Comparison of ENCODE assay signal across 1 cellular context in the genomic region with DNA sequence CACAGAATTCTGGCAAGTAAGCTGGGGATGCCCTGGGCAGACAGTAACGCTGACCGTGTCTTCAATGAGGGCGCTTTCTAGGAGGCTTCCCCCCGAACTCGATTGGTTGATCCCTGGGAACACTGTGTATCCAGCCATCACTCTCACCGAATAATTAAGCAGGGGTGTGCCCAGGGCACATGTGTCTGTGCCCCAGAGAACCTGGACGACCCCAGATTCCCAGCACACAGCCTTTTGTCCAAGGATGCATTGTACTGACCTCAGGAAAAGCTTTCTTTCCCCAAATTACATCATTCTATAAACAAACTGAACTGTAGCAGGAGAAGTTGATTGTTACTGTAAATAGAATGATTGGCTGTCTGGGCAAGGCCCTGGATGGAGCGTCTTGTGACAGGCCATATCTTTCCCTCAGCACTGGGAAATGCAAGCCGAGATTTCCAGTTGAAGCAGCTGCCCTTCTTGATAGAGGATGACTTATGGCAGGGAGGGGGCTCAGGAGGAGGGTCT.
TF ChIP-seq lines count a peak whose summit lies in the region.

No MANE protein-coding gene starts in this region.

TF ChIP-seq in K562, 482 proteins besides CTCF, POLR2A, EP300 and RAD21 (continued from another document):
- TF ChIP-seq, protein P1, sequence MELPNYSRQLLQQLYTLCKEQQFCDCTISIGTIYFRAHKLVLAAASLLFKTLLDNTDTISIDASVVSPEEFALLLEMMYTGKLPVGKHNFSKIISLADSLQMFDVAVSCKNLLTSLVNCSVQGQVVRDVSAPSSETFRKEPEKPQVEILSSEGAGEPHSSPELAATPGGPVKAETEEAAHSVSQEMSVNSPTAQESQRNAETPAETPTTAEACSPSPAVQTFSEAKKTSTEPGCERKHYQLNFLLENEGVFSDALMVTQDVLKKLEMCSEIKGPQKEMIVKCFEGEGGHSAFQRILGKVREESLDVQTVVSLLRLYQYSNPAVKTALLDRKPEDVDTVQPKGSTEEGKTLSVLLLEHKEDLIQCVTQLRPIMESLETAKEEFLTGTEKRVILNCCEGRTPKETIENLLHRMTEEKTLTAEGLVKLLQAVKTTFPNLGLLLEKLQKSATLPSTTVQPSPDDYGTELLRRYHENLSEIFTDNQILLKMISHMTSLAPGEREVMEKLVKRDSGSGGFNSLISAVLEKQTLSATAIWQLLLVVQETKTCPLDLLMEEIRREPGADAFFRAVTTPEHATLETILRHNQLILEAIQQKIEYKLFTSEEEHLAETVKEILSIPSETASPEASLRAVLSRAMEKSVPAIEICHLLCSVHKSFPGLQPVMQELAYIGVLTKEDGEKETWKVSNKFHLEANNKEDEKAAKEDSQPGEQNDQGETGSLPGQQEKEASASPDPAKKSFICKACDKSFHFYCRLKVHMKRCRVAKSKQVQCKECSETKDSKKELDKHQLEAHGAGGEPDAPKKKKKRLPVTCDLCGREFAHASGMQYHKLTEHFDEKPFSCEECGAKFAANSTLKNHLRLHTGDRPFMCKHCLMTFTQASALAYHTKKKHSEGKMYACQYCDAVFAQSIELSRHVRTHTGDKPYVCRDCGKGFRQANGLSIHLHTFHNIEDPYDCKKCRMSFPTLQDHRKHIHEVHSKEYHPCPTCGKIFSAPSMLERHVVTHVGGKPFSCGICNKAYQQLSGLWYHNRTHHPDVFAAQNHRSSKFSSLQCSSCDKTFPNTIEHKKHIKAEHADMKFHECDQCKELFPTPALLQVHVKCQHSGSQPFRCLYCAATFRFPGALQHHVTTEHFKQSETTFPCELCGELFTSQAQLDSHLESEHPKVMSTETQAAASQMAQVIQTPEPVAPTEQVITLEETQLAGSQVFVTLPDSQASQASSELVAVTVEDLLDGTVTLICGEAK (IDR thresholded peaks at IDR 0.05) = no peak
- TF ChIP-seq, protein P1 (CRISPR knock-in tag; IDR thresholded peaks at IDR 0.05) = no peak
- TF ChIP-seq HNRNPK (IDR thresholded peaks at IDR 0.05; ENCODE audit: low read depth, low read length, poor library complexity, severe bottlenecking) (no peak), HDGF (IDR thresholded peaks at IDR 0.05) (no peak), POLR2B (IDR thresholded peaks at IDR 0.05; ENCODE audit: low read depth, partially characterized antibody) (no peak), FOSL1 (tag; conservative IDR thresholded peaks at IDR 0.05) (peak; percentile 34; the same call in 1 of the 2 replicates), RHOXF2B (CRISPR knock-in tag; conservative IDR thresholded peaks at IDR 0.05) (no peak), MAFF (IDR thresholded peaks at IDR 0.05; ENCODE audit: low read length) (no peak), ZNF584 (CRISPR knock-in tag; IDR thresholded peaks at IDR 0.05; ENCODE audit: low read depth) (0 out of 2 replicates have a peak, but pooled peaks have one; percentile 30), SP2 (IDR thresholded peaks at IDR 0.05; ENCODE audit: extremely low read depth, low read depth, low read length, poor library complexity, severe bottlenecking) (no peak), CEBPG (CRISPR knock-in tag; IDR thresholded peaks at IDR 0.05) (no peak), CEBPG (tag; conservative IDR thresholded peaks at IDR 0.05 in 1 of 2, IDR thresholded peaks at IDR 0.05 in 1 of 2) (peak in 1 of 2 experiments; percentile 86; a peak in 2 of 4 replicates), MEF2D (tag; conservative IDR thresholded peaks at IDR 0.05; ENCODE audit: low read depth) (peak; percentile 75; the same call in 1 of the 2 replicates), BDP1 (IDR thresholded peaks at IDR 0.05; ENCODE audit: insufficient read depth, insufficient read length) (no peak), MEIS2 (IDR thresholded peaks at IDR 0.05; ENCODE audit: partially characterized antibody) (peak; percentile 74), ARID1B (IDR thresholded peaks at IDR 0.05) (peak; percentile 67; the same call in 1 of the 2 replicates), TRIM24 (IDR thresholded peaks at IDR 0.05) (peak in 1 of 2 experiments; percentile 11; a peak in 1 of 4 replicates), CBFA2T3 (IDR thresholded peaks at IDR 0.05) (peak; percentile 60), MAZ (CRISPR knock-in tag; conservative IDR thresholded peaks at IDR 0.05 in 1 of 2, IDR thresholded peaks at IDR 0.05 in 1 of 2) (peak in 1 of 2 experiments; percentile 41; a peak in 2 of 4 replicates), TCF3 (CRISPR knock-in tag; IDR thresholded peaks at IDR 0.05) (peak; percentile 71), TAF9B (IDR thresholded peaks at IDR 0.05; ENCODE audit: partially characterized antibody) (no peak)
- TF ChIP-seq, protein P2, sequence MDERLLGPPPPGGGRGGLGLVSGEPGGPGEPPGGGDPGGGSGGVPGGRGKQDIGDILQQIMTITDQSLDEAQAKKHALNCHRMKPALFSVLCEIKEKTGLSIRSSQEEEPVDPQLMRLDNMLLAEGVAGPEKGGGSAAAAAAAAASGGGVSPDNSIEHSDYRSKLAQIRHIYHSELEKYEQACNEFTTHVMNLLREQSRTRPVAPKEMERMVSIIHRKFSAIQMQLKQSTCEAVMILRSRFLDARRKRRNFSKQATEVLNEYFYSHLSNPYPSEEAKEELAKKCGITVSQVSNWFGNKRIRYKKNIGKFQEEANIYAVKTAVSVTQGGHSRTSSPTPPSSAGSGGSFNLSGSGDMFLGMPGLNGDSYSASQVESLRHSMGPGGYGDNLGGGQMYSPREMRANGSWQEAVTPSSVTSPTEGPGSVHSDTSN (CRISPR knock-in tag; IDR thresholded peaks at IDR 0.05; ENCODE audit: low read depth) = no peak
- TF ChIP-seq, protein P2 (tag; conservative IDR thresholded peaks at IDR 0.05; ENCODE audit: low read depth) = peak; percentile 43; the same call in 1 of the 2 replicates
